ENCODE assay signal across 1 cellular context in genomic region chr10:122657255-122657654, GRCh38.
TF ChIP-seq lines count a peak whose summit lies in the region.

No MANE protein-coding gene starts in this region.

TF ChIP-seq in WTC11, 78 proteins besides CTCF, POLR2A, EP300 and RAD21 (continued from another document):
- TF ChIP-seq ZNF532 (CRISPR knock-in tag; IDR thresholded peaks at IDR 0.05; ENCODE audit: borderline replicate concordance) = no peak
- TF ChIP-seq RELA (CRISPR knock-in tag; IDR thresholded peaks at IDR 0.05; ENCODE audit: borderline replicate concordance) = no peak
- TF ChIP-seq TP53 (CRISPR knock-in tag; IDR thresholded peaks at IDR 0.05) = no peak
- no peak for TF ChIP-seq MYBL2 (CRISPR knock-in tag; IDR thresholded peaks at IDR 0.05)
- no peak for TF ChIP-seq EMX1 (CRISPR knock-in tag; IDR thresholded peaks at IDR 0.05)
- no peak for TF ChIP-seq MAX (CRISPR knock-in tag; IDR thresholded peaks at IDR 0.05)
- no peak for TF ChIP-seq ATF2 (CRISPR knock-in tag; IDR thresholded peaks at IDR 0.05; ENCODE audit: borderline replicate concordance, low read depth)
- no peak for TF ChIP-seq E2F5 (CRISPR knock-in tag; IDR thresholded peaks at IDR 0.05)
- TF ChIP-seq ZNF671 (CRISPR knock-in tag; IDR thresholded peaks at IDR 0.05) = no peak
